Comparison of ENCODE assay signal across 1 cellular context in genomic region chr10:72081210-72081609, GRCh38.
TF ChIP-seq lines count a peak whose summit lies in the region.

No MANE protein-coding gene starts in this region.

TF ChIP-seq in K562, 482 proteins besides CTCF, POLR2A, EP300 and RAD21 (continued from another document):
- TF ChIP-seq E2F5 (CRISPR knock-in tag; IDR thresholded peaks at IDR 0.05): no peak
- TF ChIP-seq TEAD2 (tag; IDR thresholded peaks at IDR 0.05): no peak
